8 cellular contexts compared by ENCODE assay signal in genomic region chr2:20693317-20693716, GRCh38.
"Had no signal": no experiment of that assay in that cellular context is flagged by ENCODE, and none has a peak within 500 bp of the region (broad histone marks: within the 10 kb centered on the region; RNA-seq: fewer than 3 reads in every experiment).

No MANE protein-coding gene starts in this region.

- DNase-seq: GDM1, GF-D8 had no signal

- ATAC-seq: GM12878 had no signal

- H3K4me3 ChIP-seq: GM12878 had no signal

- FAIRE-seq: G401.6, GM12878, GM12891, GM12892, GM18507, GM19239 had no signal
